ENCODE assay signal across 18 cellular contexts in genomic region chr11:2834893-2835767, GRCh38. TPM values are rescaled to one million over a fixed set of nuclear protein-coding genes. Genes with fewer than 3 reads are reported as not detected.
A peak's percentile ranks its signal among the peaks of the same experiment; 100 is the strongest.
DNase-seq lines count a peak whose midpoint lies in the region; ATAC-seq and TF ChIP-seq lines count a peak whose summit lies in the region.
"Had no signal": no experiment of that assay in that cellular context is flagged by ENCODE, and none has a peak within 500 bp of the region (broad histone marks: within the 10 kb centered on the region; RNA-seq: fewer than 3 reads in every experiment).

No MANE protein-coding gene starts in this region.

- ATAC-seq in omental fat pad (ENCODE audit: low FRiP score): peak; percentile 29
- ATAC-seq: T-cell had no signal

- no TSS peak for BruUV-seq in PC-9 (replicated peaks; lab: Mats Ljungman, UMichigan)

- no peak for TF ChIP-seq CTCF in omental fat pad (IDR thresholded peaks at IDR 0.05)
- no peak for TF ChIP-seq CTCF in PC-9 (conservative IDR thresholded peaks at IDR 0.05)

- H3K9me3 ChIP-seq in PC-9 (ENCODE audit: insufficient read depth, low read depth): no peaks in the 10 kb centered on the region
- H3K9me3 ChIP-seq: colonic mucosa, Peyer's patch had no signal

- no peaks in the 10 kb centered on the region for H3K9me2 ChIP-seq in PC-9 (ENCODE audit: insufficient read depth)

- H3K4me2 ChIP-seq in PC-9: no peak overlapping the region

- CTCF ChIA-PET in PC-9 (lab: Charles Lee): no interaction called here

- no peaks in the 10 kb centered on the region for H3K4me1 ChIP-seq in PC-9 (replicated peaks; ENCODE audit: insufficient read depth)
- H3K4me1 ChIP-seq: colonic mucosa, Peyer's patch had no signal

- no peaks in the 10 kb centered on the region for H3F3A ChIP-seq in PC-9 (ENCODE audit: insufficient read depth, low read depth)

- intact Hi-C loops in PC-9 (cut with micrococcal nuclease; ENCODE audit: unreplicated experiment): no loop called here

- POLR2A ChIA-PET in PC-9 (lab: Charles Lee; ENCODE audit: unreplicated experiment): no interaction called here

- H3K79me2 ChIP-seq in PC-9 (ENCODE audit: low read depth): no peaks in the 10 kb centered on the region

- no peak overlapping the region for H3K4me3 ChIP-seq in PC-9
- H3K4me3 ChIP-seq: colonic mucosa, Peyer's patch had no signal

- DNase-seq in HCEC 1CT: peak; percentile 17
- DNase-seq in RKO (ENCODE audit: low spot score): peak; percentile 18
- peak; percentile 29 for DNase-seq in epithelial cell of prostate (ENCODE audit: low read depth, low spot score)
- DNase-seq in omental fat pad (ENCODE audit: low spot score): no peak
- no peak for DNase-seq in Kasumi-1 (lab: John Stamatoyannopoulos, UW)
- no peak for DNase-seq in PC-9
- no peak for DNase-seq in NCI-H345 treated with DMSO at 0.1 percent for 48 hours (lab: John Stamatoyannopoulos, UW; ENCODE audit: unreplicated experiment)
- DNase-seq: activated B cell treated with CpG ODN at 0.5 μM for 24 hours; activated CD8-positive, alpha-beta memory T cell treated with anti-CD3 and anti-CD28 coated beads for 24 hours; amygdala; Calu3; colonic mucosa; GDM1; NCI-H2107; NCI-H82; Peyer's patch; stimulated activated CD4-positive, alpha-beta T cell treated with anti-CD3 and anti-CD28 coated beads, Interleukin-2, amount 100 ng/mL, for 24 hours; T-cell had no signal

- H4K20me1 ChIP-seq in PC-9 (ENCODE audit: insufficient read depth): no peaks in the 10 kb centered on the region

- H3K27me3 ChIP-seq in PC-9 (ENCODE audit: insufficient read depth, low read depth): no peaks in the 10 kb centered on the region
- H3K27me3 ChIP-seq: colonic mucosa, Peyer's patch had no signal

- H3K27ac ChIP-seq in epithelial cell of prostate: no peak overlapping the region
- H3K27ac ChIP-seq in PC-9: no peak overlapping the region
- H3K27ac ChIP-seq: colonic mucosa, Peyer's patch had no signal

- no peaks in the 10 kb centered on the region for H3K36me3 ChIP-seq in PC-9 (ENCODE audit: low read depth)
- H3K36me3 ChIP-seq: colonic mucosa, Peyer's patch had no signal

- H2AFZ ChIP-seq in PC-9: no peak overlapping the region

RNA-seq across cellular contexts. Expression of gene CDKN1C, which starts 50.4 kb away (rescaled TPM):
- total RNA-seq in omental fat pad: 100 to 1,000 TPM; 111 to 314 (median 138) TPM
- 5.1 and 7.6 TPM in 2 replicates for total RNA-seq in PC-9 (2021)

Comparison
In these comparisons a context has a peak if more than half of its experiments do, and no peak if none do; other contexts are left out.
1. DNase-seq: peak in HCEC 1CT (single experiment), RKO (single experiment) and epithelial cell of prostate (single experiment); none in omental fat pad (single experiment), Kasumi-1 (0 of 2), PC-9 (0 of 2) and NCI-H345 treated with DMSO at 0.1 percent for 48 hours (single experiment).
2. RNA of gene CDKN1C, which starts 50.4 kb away (total RNA-seq): 111 to 314 TPM in omental fat pad; 5.1 to 7.6 TPM in PC-9; every median in the first group is over 10 times any median in the second.